In the genomic region with DNA sequence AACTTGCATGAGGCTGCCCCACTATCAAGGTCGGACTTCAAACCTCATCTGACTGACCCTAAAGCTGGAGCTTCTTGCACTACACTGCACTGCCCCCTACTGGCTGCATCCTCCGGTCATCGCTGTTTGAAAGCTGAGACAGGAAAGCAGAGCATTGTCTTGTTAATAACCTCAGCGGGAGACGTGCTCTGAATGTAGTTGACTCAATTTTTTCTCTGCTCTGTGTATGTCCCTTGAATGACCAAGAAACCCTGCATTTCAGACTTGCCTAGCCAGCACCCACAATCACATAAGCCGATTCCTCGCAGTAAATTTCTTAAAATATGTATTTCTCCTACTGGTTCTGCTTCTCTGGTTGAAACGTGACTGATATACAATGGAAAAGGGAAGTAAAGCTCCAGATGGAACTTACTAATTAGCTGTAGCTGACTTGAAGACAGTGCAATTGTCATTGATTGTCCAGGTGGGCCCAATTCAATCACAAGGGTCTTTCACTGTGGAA, we compare ENCODE assay signal across 8 cellular contexts. TPM values are rescaled to one million over a fixed set of nuclear protein-coding genes. Genes with fewer than 3 reads are reported as not detected.
DNase-seq lines count a peak whose midpoint lies in the region; ATAC-seq and TF ChIP-seq lines count a peak whose summit lies in the region.

No MANE protein-coding gene starts in this region.

- H3K36me3 ChIP-seq in SU-DHL-6 (ENCODE audit: low read length) = no peaks in the 10 kb centered on the region

- no peaks in the 10 kb centered on the region for H3K27me3 ChIP-seq in SU-DHL-6 (ENCODE audit: low read length)

- H3K27ac Mint-ChIP-seq in activated naive CD8-positive, alpha-beta T cell treated with anti-CD3 and anti-CD28 coated beads, Interleukin-2, amount 50 U/mL, for 24 hours = no peak overlapping the region

- no peak overlapping the region for H3K9ac ChIP-seq in SU-DHL-6 (ENCODE audit: low read length)

- H3K9me2 ChIP-seq in SU-DHL-6 (replicated peaks; ENCODE audit: insufficient read depth, low read length) = no peaks in the 10 kb centered on the region

- peaks cover 27% of the 10 kb centered on the region for H3K27me3 Mint-ChIP-seq in activated naive CD8-positive, alpha-beta T cell treated with anti-CD3 and anti-CD28 coated beads, Interleukin-2, amount 50 U/mL, for 24 hours

- no peaks in the 10 kb centered on the region for H3K36me3 Mint-ChIP-seq in activated naive CD8-positive, alpha-beta T cell treated with anti-CD3 and anti-CD28 coated beads, Interleukin-2, amount 50 U/mL, for 24 hours (ENCODE audit: low read depth)

- DNase-seq in GM12865 (ENCODE audit: low read depth) = peak; percentile 86
- peak; percentile 45 for DNase-seq in NCI-H128 (lab: John Stamatoyannopoulos, UW; ENCODE audit: unreplicated experiment)
- DNase-seq in activated naive CD8-positive, alpha-beta T cell treated with anti-CD3 and anti-CD28 coated beads, Interleukin-2, amount 50 U/mL, for 24 hours = peak; percentile 86
- peak; percentile 92 for DNase-seq in left cardiac atrium
- DNase-seq in renal cortical epithelial cell (ENCODE audit: low read depth) = peak; percentile 78
- no peak for DNase-seq in 8988T

- H3K4me3 Mint-ChIP-seq in activated naive CD8-positive, alpha-beta T cell treated with anti-CD3 and anti-CD28 coated beads, Interleukin-2, amount 50 U/mL, for 24 hours = no peak overlapping the region

- no peaks in the 10 kb centered on the region for H4K20me1 ChIP-seq in SU-DHL-6 (ENCODE audit: low read depth, low read length)

- no peaks in the 10 kb centered on the region for H3K9me3 Mint-ChIP-seq in activated naive CD8-positive, alpha-beta T cell treated with anti-CD3 and anti-CD28 coated beads, Interleukin-2, amount 50 U/mL, for 24 hours

- peaks cover 3% of the 10 kb centered on the region for H3K4me1 Mint-ChIP-seq in activated naive CD8-positive, alpha-beta T cell treated with anti-CD3 and anti-CD28 coated beads, Interleukin-2, amount 50 U/mL, for 24 hours

- ATAC-seq in HG02642 (IDR thresholded peaks at IDR 0.05; ENCODE audit: poor library complexity, unreplicated experiment) (peak; percentile 71), left cardiac atrium (peak; percentile 85 to 91)
- peak; percentile 79 for ATAC-seq in activated naive CD8-positive, alpha-beta T cell treated with anti-CD3 and anti-CD28 coated beads, Interleukin-2, amount 50 U/mL, for 24 hours

- H3K27ac ChIP-seq in SU-DHL-6 (ENCODE audit: low read depth, low read length) = no peak overlapping the region

- TF ChIP-seq CTCF in GM12865 (IDR thresholded peaks at IDR 0.05; ENCODE audit: insufficient read depth, low read depth, low read length, missing control alignments) (peak; percentile 93), SU-DHL-6 (IDR thresholded peaks at IDR 0.05; ENCODE audit: insufficient read depth, low read length, poor library complexity, severe bottlenecking) (peak; percentile 82)

- H3F3A ChIP-seq in SU-DHL-6 (ENCODE audit: insufficient read depth) = no peaks in the 10 kb centered on the region

- no peaks in the 10 kb centered on the region for H3K9me3 ChIP-seq in SU-DHL-6 (ENCODE audit: insufficient read depth, low read length)

- no peak overlapping the region for H3K4me3 ChIP-seq in GM12865 (ENCODE audit: low read depth, low read length)
- no peak overlapping the region for H3K4me3 ChIP-seq in SU-DHL-6 (ENCODE audit: insufficient read depth, low read length, poor library complexity, severe bottlenecking)

- intact Hi-C loops in left cardiac atrium (cut with DNase I) = loop anchor here in 1 of 2 donors (2.0 to 10.0 kb wide), 3 partner anchors 79 to 1082 kb away; no protein-coding TSS in a partner anchor

- H3K79me2 ChIP-seq in SU-DHL-6 (ENCODE audit: insufficient read depth, low read length) = no peaks in the 10 kb centered on the region

- no peak overlapping the region for H2AFZ ChIP-seq in SU-DHL-6 (ENCODE audit: low read depth, low read length, severe bottlenecking)

- no peak overlapping the region for H3K4me2 ChIP-seq in SU-DHL-6 (ENCODE audit: low read depth, low read length, poor library complexity, severe bottlenecking)

RNA-seq across cellular contexts. Expression of gene TCF21, which starts 27.8 kb away (rescaled TPM):
- 10 to 100 TPM in 1 of 2 donors, 1 to 10 TPM in 1; 7.8 to 18.2 TPM for total RNA-seq in left cardiac atrium
- total RNA-seq in renal cortical epithelial cell = not detected in 2 replicates

RNA-seq across cellular contexts. Expression of gene TBPL1, which starts 36.3 kb away (rescaled TPM):
- total RNA-seq in left cardiac atrium (10 to 100 TPM; 17.8 to 22.8 TPM), renal cortical epithelial cell (16.5 and 23.5 TPM in 2 replicates)
